In the genomic region with DNA sequence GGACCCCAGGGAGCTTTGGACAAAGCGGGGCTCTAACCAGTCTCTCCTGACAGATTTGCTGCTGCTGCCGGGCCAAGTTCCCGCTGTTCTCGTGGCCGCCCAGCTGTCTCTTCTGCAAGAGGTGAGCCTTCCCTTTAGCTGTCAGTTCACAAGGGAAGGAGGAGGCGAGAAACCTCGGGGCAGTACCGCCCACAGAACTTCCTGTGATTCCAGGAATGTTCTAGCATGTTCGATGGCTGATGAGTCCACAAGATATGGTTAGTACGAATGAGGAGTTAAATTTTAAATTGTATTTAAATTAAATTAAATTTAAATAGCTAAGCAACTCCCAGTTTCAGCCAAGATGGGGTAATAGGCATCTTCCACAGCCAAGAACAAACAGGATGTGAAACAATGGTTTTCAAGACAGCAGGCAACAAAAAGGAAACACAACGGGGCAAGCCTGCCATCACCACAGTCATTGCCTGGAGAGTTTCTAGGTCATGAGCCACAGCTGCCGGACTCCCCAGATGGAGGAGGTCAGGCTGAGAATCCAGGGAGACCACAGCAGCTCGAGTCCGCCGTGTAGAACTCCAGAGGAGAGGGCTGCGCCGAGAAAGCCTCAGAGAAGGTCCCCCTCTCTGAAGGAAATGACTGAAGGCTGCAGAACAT, we compare ENCODE assay signal across 8 cellular contexts. TPM values are rescaled to one million over a fixed set of nuclear protein-coding genes. Genes with fewer than 3 reads are reported as not detected.
DNase-seq lines count a peak whose midpoint lies in the region; ATAC-seq and TF ChIP-seq lines count a peak whose summit lies in the region.

No MANE protein-coding gene starts in this region.

- DNase-seq in RWPE2 (ENCODE audit: low spot score): no peak
- DNase-seq in dorsolateral prefrontal cortex: peak in 2 of 10 donors; percentile 42 to 65
- no peak for DNase-seq in osteocyte (ENCODE audit: extremely low spot score, unreplicated experiment)
- DNase-seq in NCI-H1092 treated with DMSO at 0.1 percent for 48 hours (lab: John Stamatoyannopoulos, UW): no peak
- DNase-seq in NCI-H187 treated with DMSO at 0.1 percent for 48 hours (lab: John Stamatoyannopoulos, UW): no peak
- DNase-seq in A673 (ENCODE audit: low spot score): no peak

- POLR2A ChIA-PET in A673 (lab: Charles Lee; ENCODE audit: low non-redundant PET): no interaction called here

- BruUV-seq in A673 (replicated peaks; lab: Mats Ljungman, UMichigan): no TSS peak

- H3K4me1 Mint-ChIP-seq in osteocyte (ENCODE audit: unreplicated experiment): peaks cover 20% of the 10 kb centered on the region

- H3K9me3 ChIP-seq in RWPE2 (ENCODE audit: severe bottlenecking): peaks cover 6% of the 10 kb centered on the region
- peaks cover 8% of the 10 kb centered on the region for H3K9me3 ChIP-seq in A673 (ENCODE audit: low read depth, low read length, poor library complexity, severe bottlenecking)

- ATAC-seq in GM21737 (IDR thresholded peaks at IDR 0.05; ENCODE audit: unreplicated experiment) (peak; percentile 63), RWPE2 (ENCODE audit: low read depth) (peak; percentile 55)

- peak; percentile 14 for TF ChIP-seq POLR2A in GM10847 (IDR thresholded peaks at IDR 0.05; ENCODE audit: extremely low read depth, insufficient read length)

- H3K4me1 ChIP-seq in RWPE2 (ENCODE audit: insufficient read depth, poor library complexity, severe bottlenecking): peaks cover 16% of the 10 kb centered on the region
- no peaks in the 10 kb centered on the region for H3K4me1 ChIP-seq in A673 (ENCODE audit: insufficient read depth, low read length, poor library complexity, severe bottlenecking)

- CTCF ChIA-PET in A673 (lab: Charles Lee): interaction anchor here (0.5 to 0.8 kb wide), 2 partner anchors 10 to 61 kb away, joined by 6 to 13 read pairs; partner anchors contain the start of gene TCF25

- no peak overlapping the region for H3K4me3 ChIP-seq in RWPE2 (ENCODE audit: severe bottlenecking)
- peak overlapping the region in 2 of 59 donors; percentile 1 to 13 for H3K4me3 ChIP-seq in dorsolateral prefrontal cortex
- H3K4me3 ChIP-seq in A673 (ENCODE audit: low read depth, low read length, poor library complexity, severe bottlenecking): no peak overlapping the region

- no peak overlapping the region for H3K4me3 Mint-ChIP-seq in osteocyte (ENCODE audit: unreplicated experiment)

- H3K36me3 Mint-ChIP-seq in osteocyte (ENCODE audit: unreplicated experiment): no peaks in the 10 kb centered on the region

- peak overlapping the region; percentile 70 for H3K27ac Mint-ChIP-seq in osteocyte (ENCODE audit: unreplicated experiment)

- no peaks in the 10 kb centered on the region for H3K9me3 Mint-ChIP-seq in osteocyte (ENCODE audit: unreplicated experiment)

- H3K27ac ChIP-seq in RWPE2 (ENCODE audit: poor library complexity, severe bottlenecking) (peak overlapping the region; percentile 64), dorsolateral prefrontal cortex (peak overlapping the region in 57 of 59 donors; percentile 3 to 81 (median 62)), A673 (ENCODE audit: low read depth, low read length, poor library complexity, severe bottlenecking) (no peak overlapping the region)

- H3K27me3 ChIP-seq in RWPE2 (ENCODE audit: insufficient read depth, poor library complexity, severe bottlenecking) (no peaks in the 10 kb centered on the region), dorsolateral prefrontal cortex (no peaks in the 10 kb centered on the region), A673 (replicated peaks; ENCODE audit: insufficient read depth, low read depth, low read length, poor library complexity) (no peaks in the 10 kb centered on the region)

- intact Hi-C loops in dorsolateral prefrontal cortex (cut with DNase I) (loop anchor here in 1 of 2 donors (5.0 kb wide), 1 partner anchor 162 kb away; the partner anchor contains the start of gene SPATA2L), A673 (cut with micrococcal nuclease; ENCODE audit: unreplicated experiment) (loop anchor here (5.0 to 10.0 kb wide), 2 partner anchors 112 to 159 kb away; partner anchors contain the start of gene SPATA2L)

- H3K27me3 Mint-ChIP-seq in osteocyte (ENCODE audit: unreplicated experiment): no peaks in the 10 kb centered on the region

- no peak for TF ChIP-seq CTCF in RWPE2 (IDR thresholded peaks at IDR 0.05; ENCODE audit: poor library complexity, severe bottlenecking)
- TF ChIP-seq CTCF in dorsolateral prefrontal cortex (IDR thresholded peaks at IDR 0.05 in 54 of 56, conservative IDR thresholded peaks at IDR 0.05 in 2 of 56; ENCODE audit: low read depth in 1 of 56, partially characterized antibody in 56 of 56): no peak
- no peak for TF ChIP-seq CTCF in osteocyte (IDR thresholded peaks at IDR 0.05)
- no peak for TF ChIP-seq CTCF in A673 (conservative IDR thresholded peaks at IDR 0.05; ENCODE audit: low read depth, low read length)

- H3K36me3 ChIP-seq in RWPE2 (ENCODE audit: low read depth) (no peaks in the 10 kb centered on the region), A673 (ENCODE audit: insufficient read depth, low read length, poor library complexity, severe bottlenecking) (peaks cover 4% of the 10 kb centered on the region)

RNA-seq across cellular contexts. Expression of gene TCF25, which starts 9.5 kb away (rescaled TPM):
- 100 to 1,000 TPM; 172 to 346 (median 233) TPM for total RNA-seq in dorsolateral prefrontal cortex
- 251 and 267 TPM in 2 replicates for total RNA-seq in osteocyte
- 190 and 202 TPM in 2 replicates for total RNA-seq in A673 (2021)

RNA-seq across cellular contexts. Expression of gene SPIRE2, which starts 35.6 kb away (rescaled TPM):
- total RNA-seq in dorsolateral prefrontal cortex (10 to 100 TPM; 18.5 to 66.3 (median 40.6) TPM), osteocyte (4.1 and 4.6 TPM in 2 replicates), A673 (2021) (18.9 and 20.6 TPM in 2 replicates)

RNA-seq across cellular contexts. Expression of gene FANCA, which starts 47.4 kb away (rescaled TPM):
- total RNA-seq in dorsolateral prefrontal cortex: 10 to 100 TPM in 109 of 120 experiments, 1 to 10 TPM in 11; 6.8 to 30.7 (median 14.7) TPM
- 14.6 and 14.7 TPM in 2 replicates for total RNA-seq in osteocyte
- total RNA-seq in A673 (2021): 198 and 207 TPM in 2 replicates

RNA-seq across cellular contexts. Expression of gene MC1R, which starts 54.8 kb away (rescaled TPM):
- total RNA-seq in dorsolateral prefrontal cortex (10 to 100 TPM in 21 of 120 experiments, 1 to 10 TPM in 99; 3.8 to 24.0 (median 7.3) TPM), osteocyte (6.5 and 6.9 TPM in 2 replicates), A673 (2021) (13.4 and 16.6 TPM in 2 replicates)

RNA-seq across cellular contexts. Expression of gene TUBB3, which starts 59.3 kb away (rescaled TPM):
- total RNA-seq in dorsolateral prefrontal cortex (100 to 1,000 TPM in 118 of 120 experiments, 10 to 100 TPM in 2; 84.2 to 380 (median 212) TPM), osteocyte (84.9 and 95.8 TPM in 2 replicates), A673 (2021) (273 and 297 TPM in 2 replicates)
